2 cellular contexts compared by ENCODE assay signal in the genomic region with DNA sequence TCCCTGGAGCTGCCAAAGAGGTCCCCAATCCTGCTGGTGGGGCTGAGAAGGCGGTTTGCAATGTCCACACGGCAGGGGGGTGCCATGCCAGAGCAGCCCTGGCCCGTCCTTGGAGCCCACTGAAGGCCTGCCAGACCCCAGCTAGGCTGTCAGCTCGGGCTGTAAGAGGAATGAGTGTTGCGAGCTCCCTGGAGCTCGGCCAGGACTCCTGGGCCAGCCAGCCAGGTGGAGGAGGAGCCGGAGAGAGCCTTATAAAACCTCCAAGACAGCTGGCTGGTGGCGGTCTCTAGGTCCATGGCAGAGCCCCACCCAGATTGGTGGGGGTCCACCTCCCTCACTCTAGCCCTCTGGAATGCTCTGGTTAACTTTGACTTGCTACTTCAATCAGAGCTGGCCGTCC.
TF ChIP-seq lines count a peak whose summit lies in the region.

No MANE protein-coding gene starts in this region.

TF ChIP-seq in H1, 55 proteins besides CTCF, POLR2A, EP300 and RAD21:
- no peak for TF ChIP-seq ASH2L (IDR thresholded peaks at IDR 0.05; ENCODE audit: low read length)
- no peak for TF ChIP-seq FOSL1 (IDR thresholded peaks at IDR 0.05; ENCODE audit: insufficient read depth, low read depth, low read length)
- TF ChIP-seq, protein P1, sequence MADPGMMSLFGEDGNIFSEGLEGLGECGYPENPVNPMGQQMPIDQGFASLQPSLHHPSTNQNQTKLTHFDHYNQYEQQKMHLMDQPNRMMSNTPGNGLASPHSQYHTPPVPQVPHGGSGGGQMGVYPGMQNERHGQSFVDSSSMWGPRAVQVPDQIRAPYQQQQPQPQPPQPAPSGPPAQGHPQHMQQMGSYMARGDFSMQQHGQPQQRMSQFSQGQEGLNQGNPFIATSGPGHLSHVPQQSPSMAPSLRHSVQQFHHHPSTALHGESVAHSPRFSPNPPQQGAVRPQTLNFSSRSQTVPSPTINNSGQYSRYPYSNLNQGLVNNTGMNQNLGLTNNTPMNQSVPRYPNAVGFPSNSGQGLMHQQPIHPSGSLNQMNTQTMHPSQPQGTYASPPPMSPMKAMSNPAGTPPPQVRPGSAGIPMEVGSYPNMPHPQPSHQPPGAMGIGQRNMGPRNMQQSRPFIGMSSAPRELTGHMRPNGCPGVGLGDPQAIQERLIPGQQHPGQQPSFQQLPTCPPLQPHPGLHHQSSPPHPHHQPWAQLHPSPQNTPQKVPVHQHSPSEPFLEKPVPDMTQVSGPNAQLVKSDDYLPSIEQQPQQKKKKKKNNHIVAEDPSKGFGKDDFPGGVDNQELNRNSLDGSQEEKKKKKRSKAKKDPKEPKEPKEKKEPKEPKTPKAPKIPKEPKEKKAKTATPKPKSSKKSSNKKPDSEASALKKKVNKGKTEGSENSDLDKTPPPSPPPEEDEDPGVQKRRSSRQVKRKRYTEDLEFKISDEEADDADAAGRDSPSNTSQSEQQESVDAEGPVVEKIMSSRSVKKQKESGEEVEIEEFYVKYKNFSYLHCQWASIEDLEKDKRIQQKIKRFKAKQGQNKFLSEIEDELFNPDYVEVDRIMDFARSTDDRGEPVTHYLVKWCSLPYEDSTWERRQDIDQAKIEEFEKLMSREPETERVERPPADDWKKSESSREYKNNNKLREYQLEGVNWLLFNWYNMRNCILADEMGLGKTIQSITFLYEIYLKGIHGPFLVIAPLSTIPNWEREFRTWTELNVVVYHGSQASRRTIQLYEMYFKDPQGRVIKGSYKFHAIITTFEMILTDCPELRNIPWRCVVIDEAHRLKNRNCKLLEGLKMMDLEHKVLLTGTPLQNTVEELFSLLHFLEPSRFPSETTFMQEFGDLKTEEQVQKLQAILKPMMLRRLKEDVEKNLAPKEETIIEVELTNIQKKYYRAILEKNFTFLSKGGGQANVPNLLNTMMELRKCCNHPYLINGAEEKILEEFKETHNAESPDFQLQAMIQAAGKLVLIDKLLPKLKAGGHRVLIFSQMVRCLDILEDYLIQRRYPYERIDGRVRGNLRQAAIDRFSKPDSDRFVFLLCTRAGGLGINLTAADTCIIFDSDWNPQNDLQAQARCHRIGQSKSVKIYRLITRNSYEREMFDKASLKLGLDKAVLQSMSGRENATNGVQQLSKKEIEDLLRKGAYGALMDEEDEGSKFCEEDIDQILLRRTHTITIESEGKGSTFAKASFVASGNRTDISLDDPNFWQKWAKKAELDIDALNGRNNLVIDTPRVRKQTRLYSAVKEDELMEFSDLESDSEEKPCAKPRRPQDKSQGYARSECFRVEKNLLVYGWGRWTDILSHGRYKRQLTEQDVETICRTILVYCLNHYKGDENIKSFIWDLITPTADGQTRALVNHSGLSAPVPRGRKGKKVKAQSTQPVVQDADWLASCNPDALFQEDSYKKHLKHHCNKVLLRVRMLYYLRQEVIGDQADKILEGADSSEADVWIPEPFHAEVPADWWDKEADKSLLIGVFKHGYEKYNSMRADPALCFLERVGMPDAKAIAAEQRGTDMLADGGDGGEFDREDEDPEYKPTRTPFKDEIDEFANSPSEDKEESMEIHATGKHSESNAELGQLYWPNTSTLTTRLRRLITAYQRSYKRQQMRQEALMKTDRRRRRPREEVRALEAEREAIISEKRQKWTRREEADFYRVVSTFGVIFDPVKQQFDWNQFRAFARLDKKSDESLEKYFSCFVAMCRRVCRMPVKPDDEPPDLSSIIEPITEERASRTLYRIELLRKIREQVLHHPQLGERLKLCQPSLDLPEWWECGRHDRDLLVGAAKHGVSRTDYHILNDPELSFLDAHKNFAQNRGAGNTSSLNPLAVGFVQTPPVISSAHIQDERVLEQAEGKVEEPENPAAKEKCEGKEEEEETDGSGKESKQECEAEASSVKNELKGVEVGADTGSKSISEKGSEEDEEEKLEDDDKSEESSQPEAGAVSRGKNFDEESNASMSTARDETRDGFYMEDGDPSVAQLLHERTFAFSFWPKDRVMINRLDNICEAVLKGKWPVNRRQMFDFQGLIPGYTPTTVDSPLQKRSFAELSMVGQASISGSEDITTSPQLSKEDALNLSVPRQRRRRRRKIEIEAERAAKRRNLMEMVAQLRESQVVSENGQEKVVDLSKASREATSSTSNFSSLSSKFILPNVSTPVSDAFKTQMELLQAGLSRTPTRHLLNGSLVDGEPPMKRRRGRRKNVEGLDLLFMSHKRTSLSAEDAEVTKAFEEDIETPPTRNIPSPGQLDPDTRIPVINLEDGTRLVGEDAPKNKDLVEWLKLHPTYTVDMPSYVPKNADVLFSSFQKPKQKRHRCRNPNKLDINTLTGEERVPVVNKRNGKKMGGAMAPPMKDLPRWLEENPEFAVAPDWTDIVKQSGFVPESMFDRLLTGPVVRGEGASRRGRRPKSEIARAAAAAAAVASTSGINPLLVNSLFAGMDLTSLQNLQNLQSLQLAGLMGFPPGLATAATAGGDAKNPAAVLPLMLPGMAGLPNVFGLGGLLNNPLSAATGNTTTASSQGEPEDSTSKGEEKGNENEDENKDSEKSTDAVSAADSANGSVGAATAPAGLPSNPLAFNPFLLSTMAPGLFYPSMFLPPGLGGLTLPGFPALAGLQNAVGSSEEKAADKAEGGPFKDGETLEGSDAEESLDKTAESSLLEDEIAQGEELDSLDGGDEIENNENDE (IDR thresholded peaks at IDR 0.05; ENCODE audit: insufficient replicate concordance, low read length) = no peak
- TF ChIP-seq, protein P2, sequence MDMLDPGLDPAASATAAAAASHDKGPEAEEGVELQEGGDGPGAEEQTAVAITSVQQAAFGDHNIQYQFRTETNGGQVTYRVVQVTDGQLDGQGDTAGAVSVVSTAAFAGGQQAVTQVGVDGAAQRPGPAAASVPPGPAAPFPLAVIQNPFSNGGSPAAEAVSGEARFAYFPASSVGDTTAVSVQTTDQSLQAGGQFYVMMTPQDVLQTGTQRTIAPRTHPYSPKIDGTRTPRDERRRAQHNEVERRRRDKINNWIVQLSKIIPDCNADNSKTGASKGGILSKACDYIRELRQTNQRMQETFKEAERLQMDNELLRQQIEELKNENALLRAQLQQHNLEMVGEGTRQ (IDR thresholded peaks at IDR 0.05; ENCODE audit: low read length) = no peak
- no peak for TF ChIP-seq SIX5 (IDR thresholded peaks at IDR 0.05; ENCODE audit: low read depth, low read length)
- TF ChIP-seq RNF2 (IDR thresholded peaks at IDR 0.05; ENCODE audit: borderline replicate concordance, low read depth, low read length, missing control alignments, poor library complexity, severe bottlenecking) = no peak
- TF ChIP-seq SIRT6 (IDR thresholded peaks at IDR 0.05; ENCODE audit: low read length) = no peak

TF ChIP-seq in SK-N-SH, 30 proteins besides CTCF, POLR2A, EP300 and RAD21:
- TF ChIP-seq, protein P3, sequence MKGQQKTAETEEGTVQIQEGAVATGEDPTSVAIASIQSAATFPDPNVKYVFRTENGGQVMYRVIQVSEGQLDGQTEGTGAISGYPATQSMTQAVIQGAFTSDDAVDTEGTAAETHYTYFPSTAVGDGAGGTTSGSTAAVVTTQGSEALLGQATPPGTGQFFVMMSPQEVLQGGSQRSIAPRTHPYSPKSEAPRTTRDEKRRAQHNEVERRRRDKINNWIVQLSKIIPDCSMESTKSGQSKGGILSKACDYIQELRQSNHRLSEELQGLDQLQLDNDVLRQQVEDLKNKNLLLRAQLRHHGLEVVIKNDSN (IDR thresholded peaks at IDR 0.05; ENCODE audit: borderline replicate concordance, low read depth) = no peak
- TF ChIP-seq RFX5 (IDR thresholded peaks at IDR 0.05; ENCODE audit: low read length) = no peak
- no peak for TF ChIP-seq EZH2phosphoT487 (IDR thresholded peaks at IDR 0.05; ENCODE audit: borderline replicate concordance, low read depth)
- no peak for TF ChIP-seq MEF2A (IDR thresholded peaks at IDR 0.05; ENCODE audit: borderline replicate concordance, low read depth)
